In the genomic region with DNA sequence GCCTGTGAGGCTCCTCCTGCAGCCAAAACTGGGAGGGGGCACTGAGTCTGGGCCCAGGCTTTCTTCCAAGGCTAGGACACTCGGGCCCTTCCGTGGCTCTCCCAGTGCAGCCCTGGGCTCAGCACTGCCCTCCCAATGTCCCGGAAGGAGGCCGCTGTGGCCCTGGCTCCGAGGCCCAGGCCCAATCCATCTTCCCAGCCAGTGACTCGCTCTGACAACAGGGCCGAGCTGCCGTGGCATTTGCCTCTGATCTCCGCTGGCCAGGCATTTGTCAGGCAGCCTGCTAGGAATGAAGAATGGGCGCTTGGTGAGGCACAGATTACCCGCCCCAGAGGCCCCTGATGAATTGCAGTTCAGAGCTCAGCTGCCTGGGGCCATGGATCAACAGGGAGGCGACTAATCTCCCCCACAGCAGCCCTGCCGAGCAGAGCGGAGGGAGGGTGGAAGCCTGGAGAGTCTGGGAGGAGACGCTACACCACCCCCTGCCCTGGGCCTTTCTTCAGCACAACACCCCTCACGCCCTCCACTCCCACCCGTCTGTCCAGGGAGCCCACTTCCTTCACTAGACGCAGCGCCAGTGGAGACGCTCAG, we compare ENCODE assay signal across 9 cellular contexts. TPM values are rescaled to one million over a fixed set of nuclear protein-coding genes. Genes with fewer than 3 reads are reported as not detected.
A peak's percentile ranks its signal among the peaks of the same experiment; 100 is the strongest.
DNase-seq lines count a peak whose midpoint lies in the region; ATAC-seq and TF ChIP-seq lines count a peak whose summit lies in the region.
"Had no signal": no experiment of that assay in that cellular context is flagged by ENCODE, and none has a peak within 500 bp of the region (broad histone marks: within the 10 kb centered on the region; RNA-seq: fewer than 3 reads in every experiment).

No MANE protein-coding gene starts in this region.

- no peak overlapping the region for H3K4me3 ChIP-seq in hepatocyte
- no peak overlapping the region for H3K4me3 ChIP-seq in transverse colon

- no peak overlapping the region for H2AFZ ChIP-seq in hepatocyte

- no peak for ATAC-seq in HG03432 (IDR thresholded peaks at IDR 0.05; ENCODE audit: unreplicated experiment)
- ATAC-seq in HG03175 (IDR thresholded peaks at IDR 0.05; ENCODE audit: unreplicated experiment), result no peak

- CTCF ChIA-PET in activated CD4-positive, alpha-beta T cell treated with anti-CD3 and anti-CD28 coated beads, Interleukin-2, amount 10 ng/mL, durations not matched to agents 7 days and 5 days (lab: Charles Lee), result interaction anchor here (0.9 to 6.4 kb wide), 21 partner anchors 8 to 390 kb away, joined by 3 to 73 read pairs (median 6); a partner anchor contains a TSS

- H3K36me3 ChIP-seq in hepatocyte (replicated peaks; ENCODE audit: insufficient read depth, low read depth) (no peaks in the 10 kb centered on the region), transverse colon (no peaks in the 10 kb centered on the region)

- TF ChIP-seq POLR2A in transverse colon (IDR thresholded peaks at IDR 0.05), result no peak

- H3K9me3 Mint-ChIP-seq in activated CD4-positive, alpha-beta T cell treated with anti-CD3 and anti-CD28 coated beads, Interleukin-2, amount 10 ng/mL, durations not matched to agents 7 days and 5 days, result no peaks in the 10 kb centered on the region

- peaks cover 42% of the 10 kb centered on the region for H3K4me1 ChIP-seq in hepatocyte (ENCODE audit: insufficient read depth)
- H3K4me1 ChIP-seq in transverse colon, result peaks cover 25 to 63% (median 49%) of the 10 kb centered on the region in 4 donors

- TF ChIP-seq EP300 in transverse colon (IDR thresholded peaks at IDR 0.05; ENCODE audit: low read depth), result no peak

- H3K27ac ChIP-seq in VCaP (peak overlapping the region; percentile 89), hepatocyte (peak overlapping the region; percentile 73), transverse colon (peak overlapping the region; percentile 75 to 79 (median 76))

- intact Hi-C loops in transverse colon (cut with DNase I; ENCODE audit: low total_unique reads), result loop anchor here (5.0 kb wide), 1 partner anchor 384 kb away; no protein-coding TSS in a partner anchor

- H3K4me2 ChIP-seq in hepatocyte, result peak overlapping the region; percentile 75

- peak overlapping the region; percentile 93 for H3K27ac Mint-ChIP-seq in activated CD4-positive, alpha-beta T cell treated with anti-CD3 and anti-CD28 coated beads, Interleukin-2, amount 10 ng/mL, durations not matched to agents 7 days and 5 days

- H3K4me1 Mint-ChIP-seq in activated CD4-positive, alpha-beta T cell treated with anti-CD3 and anti-CD28 coated beads, Interleukin-2, amount 10 ng/mL, durations not matched to agents 7 days and 5 days, result peaks cover 56% of the 10 kb centered on the region

- no peaks in the 10 kb centered on the region for H3K9me2 ChIP-seq in hepatocyte (replicated peaks; ENCODE audit: insufficient read depth)

- H3K27me3 Mint-ChIP-seq in activated CD4-positive, alpha-beta T cell treated with anti-CD3 and anti-CD28 coated beads, Interleukin-2, amount 10 ng/mL, durations not matched to agents 7 days and 5 days, result no peaks in the 10 kb centered on the region

- peak overlapping the region; percentile 28 for H3K4me3 Mint-ChIP-seq in activated CD4-positive, alpha-beta T cell treated with anti-CD3 and anti-CD28 coated beads, Interleukin-2, amount 10 ng/mL, durations not matched to agents 7 days and 5 days

- 45% methylated on average over 19 of the region's 20 CpGs for WGBS in hepatocyte (ENCODE audit: low lambda C conversion rate, missing lambda C conversion rate)
- WGBS in transverse colon (ENCODE audit: low coverage in 1 of 2), 2 donors, result 75% methylated on average over 18 of the region's 20 CpGs; no CpG with 5 or more reads in 1 of the 2 donors

- H3K36me3 Mint-ChIP-seq in activated CD4-positive, alpha-beta T cell treated with anti-CD3 and anti-CD28 coated beads, Interleukin-2, amount 10 ng/mL, durations not matched to agents 7 days and 5 days (ENCODE audit: low read depth), result no peaks in the 10 kb centered on the region

- H3K27me3 ChIP-seq in hepatocyte, result no peaks in the 10 kb centered on the region
- no peaks in the 10 kb centered on the region for H3K27me3 ChIP-seq in transverse colon

- POLR2A ChIA-PET in activated CD4-positive, alpha-beta T cell treated with anti-CD3 and anti-CD28 coated beads, Interleukin-2, amount 10 ng/mL, durations not matched to agents 7 days and 5 days (lab: Charles Lee), result interaction anchor here (0.6 to 0.7 kb wide), 2 partner anchors 8 to 1066 kb away, joined by 5 to 7 read pairs; a partner anchor contains a TSS

- H3K9me3 ChIP-seq in hepatocyte (ENCODE audit: low read depth) (no peaks in the 10 kb centered on the region), transverse colon (no peaks in the 10 kb centered on the region)

- H3K79me2 ChIP-seq in hepatocyte, result no peaks in the 10 kb centered on the region

- in situ Hi-C loops in transverse colon (cut with MboI; ENCODE audit: low pct_ligation_motif_present in 1 of 4, low pct_unique_long_range_greater_than_20kb in 1 of 4, low sequenced_read_pairs in 3 of 4), result loop anchor here in 1 of 4 donors (25.0 kb wide), 2 partner anchors 246 to 379 kb away; no protein-coding TSS in a partner anchor

- TF ChIP-seq CTCF in VCaP (conservative IDR thresholded peaks at IDR 0.05) (no peak), hepatocyte (IDR thresholded peaks at IDR 0.05; ENCODE audit: poor library complexity) (no peak), transverse colon (IDR thresholded peaks at IDR 0.05) (no peak)

- no peaks in the 10 kb centered on the region for H4K20me1 ChIP-seq in hepatocyte (ENCODE audit: insufficient read depth, poor library complexity, severe bottlenecking)

- no peak for DNase-seq in activated CD4-positive, alpha-beta T cell treated with anti-CD3 and anti-CD28 coated beads, Interleukin-2, amount 10 ng/mL, durations not matched to agents 7 days and 5 days
- DNase-seq in activated CD4-positive, alpha-beta T cell treated with anti-CD3 and anti-CD28 coated beads for 4 hours, result no peak
- DNase-seq in hepatocyte (ENCODE audit: low spot score) (peak; percentile 77), transverse colon (no peak), NCI-H1694 (lab: John Stamatoyannopoulos, UW) (no peak)

RNA-seq across cellular contexts. Expression of a gene that starts 8.3 kb away (rescaled TPM):
- 1 to 10 TPM in 1 of 2 experiments, under 1 TPM in 1; 0.97 to 1.3 TPM for total RNA-seq in activated CD4-positive, alpha-beta T cell treated with anti-CD3 and anti-CD28 coated beads, Interleukin-2, amount 10 ng/mL, durations not matched to agents 7 days and 5 days
- total RNA-seq in hepatocyte (72.7 and 100 TPM in 2 replicates), transverse colon (1 to 10 TPM in 2 of 4 donors, under 1 TPM in 1, not detected in 1; 0.64 to 1.2 (median 1.1) TPM)
- 93.8 and 97.7 TPM in 2 replicates for polyA plus RNA-seq in hepatocyte

RNA-seq across cellular contexts. Expression of a gene that starts 19.2 kb away (rescaled TPM):
- total RNA-seq in activated CD4-positive, alpha-beta T cell treated with anti-CD3 and anti-CD28 coated beads, Interleukin-2, amount 10 ng/mL, durations not matched to agents 7 days and 5 days, result under 1 TPM; 0.02 to 0.25 TPM
- total RNA-seq in hepatocyte, result 2.6 and 3.2 TPM in 2 replicates
- 0.46 and 1.1 TPM in 2 replicates for polyA plus RNA-seq in hepatocyte
- 1 to 10 TPM; 2.9 to 5.8 (median 3.3) TPM for total RNA-seq in transverse colon
- total RNA-seq: pulmonary artery endothelial cell had no signal

Comparison
In these comparisons a context has a peak if more than half of its experiments do, and no peak if none do; other contexts are left out.
1. RNA of a gene that starts 8.3 kb away (total RNA-seq): 72.7 to 100 TPM in hepatocyte; 0.97 to 1.3 TPM in activated CD4-positive, alpha-beta T cell treated with anti-CD3 and anti-CD28 coated beads, Interleukin-2, amount 10 ng/mL, durations not matched to agents 7 days and 5 days and 0.64 to 1.2 TPM in transverse colon; every median in the first group is over 10 times any median in the second.
2. Peak in every context shown above with its lines, with median percentiles within 50 percentile points of each other: H3K27ac ChIP-seq.